In the genomic region with DNA sequence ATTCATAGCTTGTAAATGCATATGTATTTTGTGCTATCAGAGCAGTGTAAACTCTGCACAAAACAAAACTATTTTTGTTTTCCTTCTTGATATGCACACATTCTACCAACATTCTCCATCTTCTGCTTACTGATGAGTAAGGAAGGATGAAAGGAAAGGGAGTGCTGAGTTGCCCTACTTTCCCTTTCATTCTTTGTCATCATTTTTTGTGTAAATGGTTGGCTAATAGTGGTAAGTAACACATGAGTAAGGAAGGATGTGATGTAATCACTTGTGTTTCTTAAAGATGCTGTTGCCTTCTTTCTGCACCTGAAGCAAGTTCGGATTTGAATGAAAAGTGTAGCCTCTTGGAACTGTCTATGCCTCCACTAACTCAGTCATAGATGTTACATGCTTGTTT, we compare ENCODE assay signal across 1 cellular context.
TF ChIP-seq lines count a peak whose summit lies in the region.

No MANE protein-coding gene starts in this region.

TF ChIP-seq in GM12878, 131 proteins besides CTCF, POLR2A, EP300 and RAD21 (continued from another document and continues in another):
- TF ChIP-seq, protein P1, sequence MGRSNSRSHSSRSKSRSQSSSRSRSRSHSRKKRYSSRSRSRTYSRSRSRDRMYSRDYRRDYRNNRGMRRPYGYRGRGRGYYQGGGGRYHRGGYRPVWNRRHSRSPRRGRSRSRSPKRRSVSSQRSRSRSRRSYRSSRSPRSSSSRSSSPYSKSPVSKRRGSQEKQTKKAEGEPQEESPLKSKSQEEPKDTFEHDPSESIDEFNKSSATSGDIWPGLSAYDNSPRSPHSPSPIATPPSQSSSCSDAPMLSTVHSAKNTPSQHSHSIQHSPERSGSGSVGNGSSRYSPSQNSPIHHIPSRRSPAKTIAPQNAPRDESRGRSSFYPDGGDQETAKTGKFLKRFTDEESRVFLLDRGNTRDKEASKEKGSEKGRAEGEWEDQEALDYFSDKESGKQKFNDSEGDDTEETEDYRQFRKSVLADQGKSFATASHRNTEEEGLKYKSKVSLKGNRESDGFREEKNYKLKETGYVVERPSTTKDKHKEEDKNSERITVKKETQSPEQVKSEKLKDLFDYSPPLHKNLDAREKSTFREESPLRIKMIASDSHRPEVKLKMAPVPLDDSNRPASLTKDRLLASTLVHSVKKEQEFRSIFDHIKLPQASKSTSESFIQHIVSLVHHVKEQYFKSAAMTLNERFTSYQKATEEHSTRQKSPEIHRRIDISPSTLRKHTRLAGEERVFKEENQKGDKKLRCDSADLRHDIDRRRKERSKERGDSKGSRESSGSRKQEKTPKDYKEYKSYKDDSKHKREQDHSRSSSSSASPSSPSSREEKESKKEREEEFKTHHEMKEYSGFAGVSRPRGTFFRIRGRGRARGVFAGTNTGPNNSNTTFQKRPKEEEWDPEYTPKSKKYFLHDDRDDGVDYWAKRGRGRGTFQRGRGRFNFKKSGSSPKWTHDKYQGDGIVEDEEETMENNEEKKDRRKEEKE (IDR thresholded peaks at IDR 0.05): no peak
- peak; percentile 12 for TF ChIP-seq MEF2B (IDR thresholded peaks at IDR 0.05; ENCODE audit: partially characterized antibody, poor library complexity, severe bottlenecking)
- no peak for TF ChIP-seq CHD2 (IDR thresholded peaks at IDR 0.05; ENCODE audit: borderline replicate concordance, low read depth, low read length)
- TF ChIP-seq, protein P2, sequence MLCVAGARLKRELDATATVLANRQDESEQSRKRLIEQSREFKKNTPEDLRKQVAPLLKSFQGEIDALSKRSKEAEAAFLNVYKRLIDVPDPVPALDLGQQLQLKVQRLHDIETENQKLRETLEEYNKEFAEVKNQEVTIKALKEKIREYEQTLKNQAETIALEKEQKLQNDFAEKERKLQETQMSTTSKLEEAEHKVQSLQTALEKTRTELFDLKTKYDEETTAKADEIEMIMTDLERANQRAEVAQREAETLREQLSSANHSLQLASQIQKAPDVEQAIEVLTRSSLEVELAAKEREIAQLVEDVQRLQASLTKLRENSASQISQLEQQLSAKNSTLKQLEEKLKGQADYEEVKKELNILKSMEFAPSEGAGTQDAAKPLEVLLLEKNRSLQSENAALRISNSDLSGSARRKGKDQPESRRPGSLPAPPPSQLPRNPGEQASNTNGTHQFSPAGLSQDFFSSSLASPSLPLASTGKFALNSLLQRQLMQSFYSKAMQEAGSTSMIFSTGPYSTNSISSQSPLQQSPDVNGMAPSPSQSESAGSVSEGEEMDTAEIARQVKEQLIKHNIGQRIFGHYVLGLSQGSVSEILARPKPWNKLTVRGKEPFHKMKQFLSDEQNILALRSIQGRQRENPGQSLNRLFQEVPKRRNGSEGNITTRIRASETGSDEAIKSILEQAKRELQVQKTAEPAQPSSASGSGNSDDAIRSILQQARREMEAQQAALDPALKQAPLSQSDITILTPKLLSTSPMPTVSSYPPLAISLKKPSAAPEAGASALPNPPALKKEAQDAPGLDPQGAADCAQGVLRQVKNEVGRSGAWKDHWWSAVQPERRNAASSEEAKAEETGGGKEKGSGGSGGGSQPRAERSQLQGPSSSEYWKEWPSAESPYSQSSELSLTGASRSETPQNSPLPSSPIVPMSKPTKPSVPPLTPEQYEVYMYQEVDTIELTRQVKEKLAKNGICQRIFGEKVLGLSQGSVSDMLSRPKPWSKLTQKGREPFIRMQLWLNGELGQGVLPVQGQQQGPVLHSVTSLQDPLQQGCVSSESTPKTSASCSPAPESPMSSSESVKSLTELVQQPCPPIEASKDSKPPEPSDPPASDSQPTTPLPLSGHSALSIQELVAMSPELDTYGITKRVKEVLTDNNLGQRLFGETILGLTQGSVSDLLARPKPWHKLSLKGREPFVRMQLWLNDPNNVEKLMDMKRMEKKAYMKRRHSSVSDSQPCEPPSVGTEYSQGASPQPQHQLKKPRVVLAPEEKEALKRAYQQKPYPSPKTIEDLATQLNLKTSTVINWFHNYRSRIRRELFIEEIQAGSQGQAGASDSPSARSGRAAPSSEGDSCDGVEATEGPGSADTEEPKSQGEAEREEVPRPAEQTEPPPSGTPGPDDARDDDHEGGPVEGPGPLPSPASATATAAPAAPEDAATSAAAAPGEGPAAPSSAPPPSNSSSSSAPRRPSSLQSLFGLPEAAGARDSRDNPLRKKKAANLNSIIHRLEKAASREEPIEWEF (IDR thresholded peaks at IDR 0.05; ENCODE audit: insufficient replicate concordance, low read depth, low read length): no peak
- TF ChIP-seq, protein P3, sequence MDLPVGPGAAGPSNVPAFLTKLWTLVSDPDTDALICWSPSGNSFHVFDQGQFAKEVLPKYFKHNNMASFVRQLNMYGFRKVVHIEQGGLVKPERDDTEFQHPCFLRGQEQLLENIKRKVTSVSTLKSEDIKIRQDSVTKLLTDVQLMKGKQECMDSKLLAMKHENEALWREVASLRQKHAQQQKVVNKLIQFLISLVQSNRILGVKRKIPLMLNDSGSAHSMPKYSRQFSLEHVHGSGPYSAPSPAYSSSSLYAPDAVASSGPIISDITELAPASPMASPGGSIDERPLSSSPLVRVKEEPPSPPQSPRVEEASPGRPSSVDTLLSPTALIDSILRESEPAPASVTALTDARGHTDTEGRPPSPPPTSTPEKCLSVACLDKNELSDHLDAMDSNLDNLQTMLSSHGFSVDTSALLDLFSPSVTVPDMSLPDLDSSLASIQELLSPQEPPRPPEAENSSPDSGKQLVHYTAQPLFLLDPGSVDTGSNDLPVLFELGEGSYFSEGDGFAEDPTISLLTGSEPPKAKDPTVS (IDR thresholded peaks at IDR 0.05; ENCODE audit: low read depth, low read length): no peak
- TF ChIP-seq RFX5 (IDR thresholded peaks at IDR 0.05; ENCODE audit: low read depth, low read length): peak; percentile 91
- TF ChIP-seq BRCA1 (IDR thresholded peaks at IDR 0.05; ENCODE audit: low read depth, low read length): no peak
- TF ChIP-seq SRF (IDR thresholded peaks at IDR 0.05; ENCODE audit: low read depth in 2 of 2, low read length in 2 of 2): no peak
- TF ChIP-seq MEF2A (IDR thresholded peaks at IDR 0.05; ENCODE audit: insufficient read depth, low read depth, low read length): 0 out of 2 replicates have a peak, but pooled peaks have one; percentile 17
- TF ChIP-seq, protein P4, sequence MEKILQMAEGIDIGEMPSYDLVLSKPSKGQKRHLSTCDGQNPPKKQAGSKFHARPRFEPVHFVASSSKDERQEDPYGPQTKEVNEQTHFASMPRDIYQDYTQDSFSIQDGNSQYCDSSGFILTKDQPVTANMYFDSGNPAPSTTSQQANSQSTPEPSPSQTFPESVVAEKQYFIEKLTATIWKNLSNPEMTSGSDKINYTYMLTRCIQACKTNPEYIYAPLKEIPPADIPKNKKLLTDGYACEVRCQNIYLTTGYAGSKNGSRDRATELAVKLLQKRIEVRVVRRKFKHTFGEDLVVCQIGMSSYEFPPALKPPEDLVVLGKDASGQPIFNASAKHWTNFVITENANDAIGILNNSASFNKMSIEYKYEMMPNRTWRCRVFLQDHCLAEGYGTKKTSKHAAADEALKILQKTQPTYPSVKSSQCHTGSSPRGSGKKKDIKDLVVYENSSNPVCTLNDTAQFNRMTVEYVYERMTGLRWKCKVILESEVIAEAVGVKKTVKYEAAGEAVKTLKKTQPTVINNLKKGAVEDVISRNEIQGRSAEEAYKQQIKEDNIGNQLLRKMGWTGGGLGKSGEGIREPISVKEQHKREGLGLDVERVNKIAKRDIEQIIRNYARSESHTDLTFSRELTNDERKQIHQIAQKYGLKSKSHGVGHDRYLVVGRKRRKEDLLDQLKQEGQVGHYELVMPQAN (conservative IDR thresholded peaks at IDR 0.05): no peak
- TF ChIP-seq NR2F1 (conservative IDR thresholded peaks at IDR 0.05): no peak
- TF ChIP-seq JUNB (IDR thresholded peaks at IDR 0.05): peak; percentile 96
- no peak; the same call in 1 of the 2 replicates for TF ChIP-seq TBL1XR1 (IDR thresholded peaks at IDR 0.05; ENCODE audit: low read depth, low read length)
- TF ChIP-seq, protein P5, sequence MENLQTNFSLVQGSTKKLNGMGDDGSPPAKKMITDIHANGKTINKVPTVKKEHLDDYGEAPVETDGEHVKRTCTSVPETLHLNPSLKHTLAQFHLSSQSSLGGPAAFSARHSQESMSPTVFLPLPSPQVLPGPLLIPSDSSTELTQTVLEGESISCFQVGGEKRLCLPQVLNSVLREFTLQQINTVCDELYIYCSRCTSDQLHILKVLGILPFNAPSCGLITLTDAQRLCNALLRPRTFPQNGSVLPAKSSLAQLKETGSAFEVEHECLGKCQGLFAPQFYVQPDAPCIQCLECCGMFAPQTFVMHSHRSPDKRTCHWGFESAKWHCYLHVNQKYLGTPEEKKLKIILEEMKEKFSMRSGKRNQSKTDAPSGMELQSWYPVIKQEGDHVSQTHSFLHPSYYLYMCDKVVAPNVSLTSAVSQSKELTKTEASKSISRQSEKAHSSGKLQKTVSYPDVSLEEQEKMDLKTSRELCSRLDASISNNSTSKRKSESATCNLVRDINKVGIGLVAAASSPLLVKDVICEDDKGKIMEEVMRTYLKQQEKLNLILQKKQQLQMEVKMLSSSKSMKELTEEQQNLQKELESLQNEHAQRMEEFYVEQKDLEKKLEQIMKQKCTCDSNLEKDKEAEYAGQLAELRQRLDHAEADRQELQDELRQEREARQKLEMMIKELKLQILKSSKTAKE (IDR thresholded peaks at IDR 0.05; ENCODE audit: low read depth, poor library complexity, severe bottlenecking): no peak
- TF ChIP-seq, protein P6, sequence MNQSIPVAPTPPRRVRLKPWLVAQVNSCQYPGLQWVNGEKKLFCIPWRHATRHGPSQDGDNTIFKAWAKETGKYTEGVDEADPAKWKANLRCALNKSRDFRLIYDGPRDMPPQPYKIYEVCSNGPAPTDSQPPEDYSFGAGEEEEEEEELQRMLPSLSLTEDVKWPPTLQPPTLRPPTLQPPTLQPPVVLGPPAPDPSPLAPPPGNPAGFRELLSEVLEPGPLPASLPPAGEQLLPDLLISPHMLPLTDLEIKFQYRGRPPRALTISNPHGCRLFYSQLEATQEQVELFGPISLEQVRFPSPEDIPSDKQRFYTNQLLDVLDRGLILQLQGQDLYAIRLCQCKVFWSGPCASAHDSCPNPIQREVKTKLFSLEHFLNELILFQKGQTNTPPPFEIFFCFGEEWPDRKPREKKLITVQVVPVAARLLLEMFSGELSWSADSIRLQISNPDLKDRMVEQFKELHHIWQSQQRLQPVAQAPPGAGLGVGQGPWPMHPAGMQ (IDR thresholded peaks at IDR 0.05; ENCODE audit: borderline replicate concordance): no peak
- no peak for TF ChIP-seq GABPA (IDR thresholded peaks at IDR 0.05; ENCODE audit: low read depth)
- no peak for TF ChIP-seq TCF3 (IDR thresholded peaks at IDR 0.05; ENCODE audit: borderline replicate concordance, insufficient read depth, low read depth, low read length)
- TF ChIP-seq MTA3 (IDR thresholded peaks at IDR 0.05; ENCODE audit: borderline replicate concordance, low read length): no peak
- TF ChIP-seq ZBED1 (IDR thresholded peaks at IDR 0.05; ENCODE audit: borderline replicate concordance): peak; percentile 79
- TF ChIP-seq, protein P7, sequence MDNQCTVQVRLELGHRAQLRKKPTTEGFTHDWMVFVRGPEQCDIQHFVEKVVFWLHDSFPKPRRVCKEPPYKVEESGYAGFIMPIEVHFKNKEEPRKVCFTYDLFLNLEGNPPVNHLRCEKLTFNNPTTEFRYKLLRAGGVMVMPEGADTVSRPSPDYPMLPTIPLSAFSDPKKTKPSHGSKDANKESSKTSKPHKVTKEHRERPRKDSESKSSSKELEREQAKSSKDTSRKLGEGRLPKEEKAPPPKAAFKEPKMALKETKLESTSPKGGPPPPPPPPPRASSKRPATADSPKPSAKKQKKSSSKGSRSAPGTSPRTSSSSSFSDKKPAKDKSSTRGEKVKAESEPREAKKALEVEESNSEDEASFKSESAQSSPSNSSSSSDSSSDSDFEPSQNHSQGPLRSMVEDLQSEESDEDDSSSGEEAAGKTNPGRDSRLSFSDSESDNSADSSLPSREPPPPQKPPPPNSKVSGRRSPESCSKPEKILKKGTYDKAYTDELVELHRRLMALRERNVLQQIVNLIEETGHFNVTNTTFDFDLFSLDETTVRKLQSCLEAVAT (IDR thresholded peaks at IDR 0.05): no peak
- peak; percentile 88 for TF ChIP-seq CREB1 (IDR thresholded peaks at IDR 0.05; ENCODE audit: low read depth)
- TF ChIP-seq, protein P8, sequence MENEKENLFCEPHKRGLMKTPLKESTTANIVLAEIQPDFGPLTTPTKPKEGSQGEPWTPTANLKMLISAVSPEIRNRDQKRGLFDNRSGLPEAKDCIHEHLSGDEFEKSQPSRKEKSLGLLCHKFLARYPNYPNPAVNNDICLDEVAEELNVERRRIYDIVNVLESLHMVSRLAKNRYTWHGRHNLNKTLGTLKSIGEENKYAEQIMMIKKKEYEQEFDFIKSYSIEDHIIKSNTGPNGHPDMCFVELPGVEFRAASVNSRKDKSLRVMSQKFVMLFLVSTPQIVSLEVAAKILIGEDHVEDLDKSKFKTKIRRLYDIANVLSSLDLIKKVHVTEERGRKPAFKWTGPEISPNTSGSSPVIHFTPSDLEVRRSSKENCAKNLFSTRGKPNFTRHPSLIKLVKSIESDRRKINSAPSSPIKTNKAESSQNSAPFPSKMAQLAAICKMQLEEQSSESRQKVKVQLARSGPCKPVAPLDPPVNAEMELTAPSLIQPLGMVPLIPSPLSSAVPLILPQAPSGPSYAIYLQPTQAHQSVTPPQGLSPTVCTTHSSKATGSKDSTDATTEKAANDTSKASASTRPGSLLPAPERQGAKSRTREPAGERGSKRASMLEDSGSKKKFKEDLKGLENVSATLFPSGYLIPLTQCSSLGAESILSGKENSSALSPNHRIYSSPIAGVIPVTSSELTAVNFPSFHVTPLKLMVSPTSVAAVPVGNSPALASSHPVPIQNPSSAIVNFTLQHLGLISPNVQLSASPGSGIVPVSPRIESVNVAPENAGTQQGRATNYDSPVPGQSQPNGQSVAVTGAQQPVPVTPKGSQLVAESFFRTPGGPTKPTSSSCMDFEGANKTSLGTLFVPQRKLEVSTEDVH (IDR thresholded peaks at IDR 0.05; ENCODE audit: low read depth, partially characterized antibody): no peak
- TF ChIP-seq YBX1 (IDR thresholded peaks at IDR 0.05): no peak
- TF ChIP-seq POU2F2 (IDR thresholded peaks at IDR 0.05; ENCODE audit: borderline replicate concordance, low read depth, low read length): no peak
- TF ChIP-seq PAX8 (IDR thresholded peaks at IDR 0.05): no peak
- no peak for TF ChIP-seq RBBP5 (conservative IDR thresholded peaks at IDR 0.05)
- no peak for TF ChIP-seq RB1 (IDR thresholded peaks at IDR 0.05; ENCODE audit: borderline replicate concordance)
- TF ChIP-seq, protein P9, sequence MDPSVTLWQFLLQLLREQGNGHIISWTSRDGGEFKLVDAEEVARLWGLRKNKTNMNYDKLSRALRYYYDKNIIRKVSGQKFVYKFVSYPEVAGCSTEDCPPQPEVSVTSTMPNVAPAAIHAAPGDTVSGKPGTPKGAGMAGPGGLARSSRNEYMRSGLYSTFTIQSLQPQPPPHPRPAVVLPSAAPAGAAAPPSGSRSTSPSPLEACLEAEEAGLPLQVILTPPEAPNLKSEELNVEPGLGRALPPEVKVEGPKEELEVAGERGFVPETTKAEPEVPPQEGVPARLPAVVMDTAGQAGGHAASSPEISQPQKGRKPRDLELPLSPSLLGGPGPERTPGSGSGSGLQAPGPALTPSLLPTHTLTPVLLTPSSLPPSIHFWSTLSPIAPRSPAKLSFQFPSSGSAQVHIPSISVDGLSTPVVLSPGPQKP (IDR thresholded peaks at IDR 0.05; ENCODE audit: low read depth, low read length): no peak
- TF ChIP-seq HDGF (IDR thresholded peaks at IDR 0.05): no peak
- TF ChIP-seq NBN (IDR thresholded peaks at IDR 0.05): peak; percentile 30; the same call in 1 of the 2 replicates
- no peak for TF ChIP-seq ZZZ3 (IDR thresholded peaks at IDR 0.05; ENCODE audit: control insufficient read depth, insufficient read length, low read depth)
- no peak for TF ChIP-seq GATAD2B (conservative IDR thresholded peaks at IDR 0.05; ENCODE audit: low read depth)
- TF ChIP-seq ETV6 (conservative IDR thresholded peaks at IDR 0.05 in 1 of 2, IDR thresholded peaks at IDR 0.05 in 1 of 2; ENCODE audit: borderline replicate concordance in 1 of 2, low read depth in 1 of 2): 0 out of 4 replicates have a peak, but pooled peaks of 1 of the 2 experiments have one; percentile 20
